In genomic region chr4:97496298-97496873, GRCh38 we compare ENCODE assay signal across 14 cellular contexts.
DNase-seq lines count a peak whose midpoint lies in the region; ATAC-seq, FAIRE-seq and TF ChIP-seq lines count a peak whose summit lies in the region.
"Had no signal": no experiment of that assay in that cellular context is flagged by ENCODE, and none has a peak within 500 bp of the region (broad histone marks: within the 10 kb centered on the region; RNA-seq: fewer than 3 reads in every experiment).

No MANE protein-coding gene starts in this region.

- ATAC-seq in GM21515 (IDR thresholded peaks at IDR 0.05; ENCODE audit: unreplicated experiment) (no peak), HG02798 (IDR thresholded peaks at IDR 0.05; ENCODE audit: poor library complexity, unreplicated experiment) (no peak), GM19455 (IDR thresholded peaks at IDR 0.05; ENCODE audit: unreplicated experiment) (no peak)
- ATAC-seq in stimulated activated naive CD8-positive, alpha-beta T cell treated with anti-CD3 and anti-CD28 coated beads, Interleukin-15, Interleukin-2, amounts not matched to agents 100 U/mL and 50 U/mL, for 24 hours: no peak
- ATAC-seq: activated naive CD4-positive, alpha-beta T cell treated with anti-CD3 and anti-CD28 coated beads, Interleukin-2, amount 50 U/mL, for 72 hours; Right ventricle myocardium inferior; stimulated activated memory B cell treated with anti-CD40 and anti-IgM and Interleukin-4, amounts not matched to agents 10 μg/mL and 1 μg/mL and 100 μg/mL, for 72 hours had no signal

- in situ Hi-C loops in Caki2 (cut with HindIII; ENCODE audit: low pct_unique_long_range_greater_than_20kb, low sequenced_read_pairs): no loop called here

- H3K4me3 ChIP-seq in bronchial epithelial cell (ENCODE audit: low read depth, low read length): no peak overlapping the region

- no peak for FAIRE-seq in bronchial epithelial cell (lab: Jason Lieb, UNC)
- FAIRE-seq: GM12891 had no signal

- TF ChIP-seq CTCF in bronchial epithelial cell (IDR thresholded peaks at IDR 0.05; ENCODE audit: insufficient read depth, low read length, severe bottlenecking): no peak

- DNase-seq in Caki2 (ENCODE audit: low read depth): peak; percentile 42
- DNase-seq in NCI-H2227 (lab: John Stamatoyannopoulos, UW; ENCODE audit: unreplicated experiment): peak; percentile 44
- peak; percentile 70 for DNase-seq in bronchial epithelial cell (ENCODE audit: low read depth)
- peak; percentile 8 for DNase-seq in midbrain (lab: John Stamatoyannopoulos, UW)
- DNase-seq in stimulated activated naive CD8-positive, alpha-beta T cell treated with anti-CD3 and anti-CD28 coated beads, Interleukin-15, Interleukin-2, amounts not matched to agents 100 U/mL and 50 U/mL, for 24 hours: no peak
- DNase-seq: dermis blood vessel endothelial cell, NCI-H1092 had no signal

- no peaks in the 10 kb centered on the region for H3K36me3 ChIP-seq in bronchial epithelial cell (ENCODE audit: control insufficient read depth, insufficient read depth, low read length)

- H3K27me3 ChIP-seq in bronchial epithelial cell (ENCODE audit: control insufficient read depth, insufficient read depth, low read length): no peaks in the 10 kb centered on the region
